In genomic region chr5:131281133-131281867, GRCh38 we compare ENCODE assay signal across 9 cellular contexts. TPM values are rescaled to one million over a fixed set of nuclear protein-coding genes. Genes with fewer than 3 reads are reported as not detected.
DNase-seq lines count a peak whose midpoint lies in the region; ATAC-seq and TF ChIP-seq lines count a peak whose summit lies in the region.
"Had no signal": no experiment of that assay in that cellular context is flagged by ENCODE, and none has a peak within 500 bp of the region (broad histone marks: within the 10 kb centered on the region; RNA-seq: fewer than 3 reads in every experiment).

No MANE protein-coding gene starts in this region.

- H3K36me3 Mint-ChIP-seq in activated naive CD8-positive, alpha-beta T cell treated with anti-CD3 and anti-CD28 coated beads for 36 hours, result peaks cover 59% of the 10 kb centered on the region
- no peaks in the 10 kb centered on the region for H3K36me3 Mint-ChIP-seq in neural crest cell (ENCODE audit: low read depth)

- DNase-seq in activated naive CD8-positive, alpha-beta T cell treated with anti-CD3 and anti-CD28 coated beads for 36 hours, result no peak
- DNase-seq in neural crest cell (ENCODE audit: low read depth, low spot score) (no peak), GF-D8 (lab: John Stamatoyannopoulos, UW) (no peak), GDM1 (lab: John Stamatoyannopoulos, UW) (no peak), epidermal melanocyte (ENCODE audit: insufficient read length, low spot score) (no peak)
- no peak for DNase-seq in activated effector memory CD4-positive, alpha-beta T cell treated with anti-CD3 and anti-CD28 coated beads, Interleukin-2, amount 50 U/mL, for 16 hours
- DNase-seq: heart right ventricle had no signal

- H3K27me3 Mint-ChIP-seq in activated naive CD8-positive, alpha-beta T cell treated with anti-CD3 and anti-CD28 coated beads for 36 hours, result peaks cover 12% of the 10 kb centered on the region
- H3K27me3 Mint-ChIP-seq in neural crest cell (ENCODE audit: low read depth), result no peaks in the 10 kb centered on the region

- TF ChIP-seq CTCF in neural crest cell (conservative IDR thresholded peaks at IDR 0.05), result no peak

- ATAC-seq in GM18868 (IDR thresholded peaks at IDR 0.05; ENCODE audit: unreplicated experiment) (peak; percentile 51), HG03045 (IDR thresholded peaks at IDR 0.05; ENCODE audit: unreplicated experiment) (peak; percentile 32)

- H3K9me3 Mint-ChIP-seq in activated naive CD8-positive, alpha-beta T cell treated with anti-CD3 and anti-CD28 coated beads for 36 hours, result peaks cover 6% of the 10 kb centered on the region
- no peaks in the 10 kb centered on the region for H3K9me3 Mint-ChIP-seq in neural crest cell

- H3K4me3 Mint-ChIP-seq in activated naive CD8-positive, alpha-beta T cell treated with anti-CD3 and anti-CD28 coated beads for 36 hours, result peak overlapping the region; percentile 78
- H3K4me3 Mint-ChIP-seq in neural crest cell, result peak overlapping the region; percentile 2

- peak overlapping the region; percentile 97 for H3K27ac Mint-ChIP-seq in activated naive CD8-positive, alpha-beta T cell treated with anti-CD3 and anti-CD28 coated beads for 36 hours
- H3K27ac Mint-ChIP-seq in neural crest cell (ENCODE audit: unreplicated experiment), result no peak overlapping the region

- H3K4me1 Mint-ChIP-seq in activated naive CD8-positive, alpha-beta T cell treated with anti-CD3 and anti-CD28 coated beads for 36 hours, result peaks cover 81% of the 10 kb centered on the region
- peaks cover 35% of the 10 kb centered on the region for H3K4me1 Mint-ChIP-seq in neural crest cell

RNA-seq across cellular contexts. Expression of gene CDC42SE2, which starts 17.4 kb away (rescaled TPM):
- 100 to 1,000 TPM; 112 to 116 TPM for total RNA-seq in activated naive CD8-positive, alpha-beta T cell treated with anti-CD3 and anti-CD28 coated beads for 36 hours
- 24.1 and 25.5 TPM in 2 replicates for total RNA-seq in neural crest cell
